Comparison of ENCODE assay signal across 8 cellular contexts in the genomic region with DNA sequence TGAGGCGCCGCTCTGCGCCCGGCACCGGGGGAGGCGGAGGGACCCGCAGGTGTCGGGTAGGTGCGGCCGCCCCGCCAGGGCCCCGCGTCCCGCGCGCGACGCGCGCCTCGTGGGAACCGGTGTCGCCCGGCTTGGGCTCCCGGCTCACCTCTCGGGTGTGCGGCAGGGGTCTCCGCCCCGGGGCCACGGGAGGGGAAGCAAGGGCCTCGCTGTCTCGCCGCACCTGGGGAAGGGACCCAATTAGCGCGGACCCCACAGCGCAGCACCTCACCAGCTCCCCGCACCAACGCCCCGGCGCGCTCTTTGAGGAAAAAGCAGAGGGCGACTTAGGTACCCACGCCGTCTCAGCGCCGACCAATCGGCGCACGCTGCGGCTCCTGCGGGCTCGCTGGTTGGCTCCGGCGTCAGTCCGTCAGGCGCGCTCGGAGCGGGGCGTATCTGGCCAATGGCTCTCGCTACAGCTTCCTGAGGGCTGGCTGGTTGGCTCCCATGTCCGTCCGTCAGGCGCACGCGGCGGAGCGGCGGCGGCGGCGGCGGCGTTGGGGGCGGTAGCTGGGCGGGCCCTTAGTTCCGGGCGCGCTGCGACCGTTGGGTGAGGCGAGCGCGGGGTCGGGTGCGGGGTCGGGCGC. TPM values are rescaled to one million over a fixed set of nuclear protein-coding genes. Genes with fewer than 3 reads are reported as not detected.
DNase-seq lines count a peak whose midpoint lies in the region; ATAC-seq lines count a peak whose summit lies in the region.

A gene with protein sequence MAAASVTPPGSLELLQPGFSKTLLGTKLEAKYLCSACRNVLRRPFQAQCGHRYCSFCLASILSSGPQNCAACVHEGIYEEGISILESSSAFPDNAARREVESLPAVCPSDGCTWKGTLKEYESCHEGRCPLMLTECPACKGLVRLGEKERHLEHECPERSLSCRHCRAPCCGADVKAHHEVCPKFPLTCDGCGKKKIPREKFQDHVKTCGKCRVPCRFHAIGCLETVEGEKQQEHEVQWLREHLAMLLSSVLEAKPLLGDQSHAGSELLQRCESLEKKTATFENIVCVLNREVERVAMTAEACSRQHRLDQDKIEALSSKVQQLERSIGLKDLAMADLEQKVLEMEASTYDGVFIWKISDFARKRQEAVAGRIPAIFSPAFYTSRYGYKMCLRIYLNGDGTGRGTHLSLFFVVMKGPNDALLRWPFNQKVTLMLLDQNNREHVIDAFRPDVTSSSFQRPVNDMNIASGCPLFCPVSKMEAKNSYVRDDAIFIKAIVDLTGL (plus strand): TSS at position 567 of the 629 bp plus-strand sequence. CDS start 12,225 bp downstream, outside the sequence.

- H3K27me3 Mint-ChIP-seq in effector memory CD8-positive, alpha-beta T cell: no peaks in the 10 kb centered on the region
- H3K27me3 Mint-ChIP-seq in memory B cell: no peaks in the 10 kb centered on the region

- POLR2A ChIA-PET in activated CD8-positive, alpha-beta memory T cell treated with anti-CD3 and anti-CD28 coated beads for 36 hours (lab: Charles Lee): interaction anchor here (0.6 to 4.2 kb wide), 5 partner anchors 13 to 141 kb away, joined by 3 to 30 read pairs (median 3); a partner anchor contains a TSS

- DNase-seq in COLO829 (ENCODE audit: low spot score) (peak; percentile 100), HT1080 (ENCODE audit: low read depth) (peak; percentile 99), NOMO-1 (lab: John Stamatoyannopoulos, UW; ENCODE audit: unreplicated experiment in 2 of 2) (peak; percentile 99 to 100), memory B cell (ENCODE audit: low spot score in 2 of 2) (peak; percentile 94 to 95)
- DNase-seq in effector memory CD8-positive, alpha-beta T cell: peak; percentile 94 to 97 (median 94)
- peak; percentile 92 for DNase-seq in stimulated activated CD8-positive, alpha-beta memory T cell treated with anti-CD3 and anti-CD28 coated beads, Interleukin-12 subunit alpha, Interleukin-12 subunit beta, amount 100 ng/mL, for 1 hour (ENCODE audit: low read depth)

- peaks cover 26 to 27% of the 10 kb centered on the region in 2 donors for H3K4me1 Mint-ChIP-seq in effector memory CD8-positive, alpha-beta T cell (ENCODE audit: low read depth in 2 of 2)
- peaks cover 18% of the 10 kb centered on the region for H3K4me1 Mint-ChIP-seq in memory B cell

- no peaks in the 10 kb centered on the region for H3K9me3 Mint-ChIP-seq in effector memory CD8-positive, alpha-beta T cell
- H3K9me3 Mint-ChIP-seq in memory B cell: no peaks in the 10 kb centered on the region

- ATAC-seq in GM21360 (IDR thresholded peaks at IDR 0.05; ENCODE audit: unreplicated experiment) (peak; percentile 72), memory B cell (ENCODE audit: low read depth) (peak; percentile 89)
- ATAC-seq in effector memory CD8-positive, alpha-beta T cell (replicated peaks): peak; percentile 85

- peak within 1 kb of the TSS; percentile 89 to 97 for H3K27ac Mint-ChIP-seq in effector memory CD8-positive, alpha-beta T cell
- peak within 1 kb of the TSS; percentile 91 for H3K27ac Mint-ChIP-seq in memory B cell

- H3K36me3 Mint-ChIP-seq in effector memory CD8-positive, alpha-beta T cell (ENCODE audit: insufficient read depth): peaks cover 30% of the 10 kb centered on the region
- H3K36me3 Mint-ChIP-seq in memory B cell: no peaks in the 10 kb centered on the region

- H3K4me3 Mint-ChIP-seq in effector memory CD8-positive, alpha-beta T cell: peak within 1 kb of the TSS; percentile 80 to 84
- peak within 1 kb of the TSS; percentile 87 for H3K4me3 Mint-ChIP-seq in memory B cell

- CTCF ChIA-PET in activated CD8-positive, alpha-beta memory T cell treated with anti-CD3 and anti-CD28 coated beads for 36 hours (lab: Charles Lee): interaction anchor here (0.9 to 1.5 kb wide), 7 partner anchors 16 to 143 kb away, joined by 3 to 5 read pairs (median 3); a partner anchor contains a TSS

RNA-seq across cellular contexts. Expression of the gene that starts here (rescaled TPM):
- 16.9 and 18.5 TPM in 2 replicates for total RNA-seq in HT1080 (2014; rRNA removed; shearing (Covaris generic))
- 16.8 and 20.3 TPM in 2 replicates for polyA plus RNA-seq in HT1080 (2015; cell fraction: cytosol; rRNA removed)
- polyA plus RNA-seq in HT1080 (2015; cell fraction: nucleus; rRNA removed): 23.4 and 26.6 TPM in 2 replicates
- 10 to 100 TPM; 48.1 to 55.0 TPM for total RNA-seq in activated CD8-positive, alpha-beta memory T cell treated with anti-CD3 and anti-CD28 coated beads for 36 hours

Comparison
In these comparisons a context has a peak if more than half of its experiments do, and no peak if none do; other contexts are left out.
1. Peak in every context shown above with its lines: DNase-seq and ATAC-seq.